8 cellular contexts compared by ENCODE assay signal in genomic region chr17:42135664-42136653, GRCh38. TPM values are rescaled to one million over a fixed set of nuclear protein-coding genes. Genes with fewer than 3 reads are reported as not detected.
DNase-seq lines count a peak whose midpoint lies in the region; ATAC-seq and TF ChIP-seq lines count a peak whose summit lies in the region.

No MANE protein-coding gene starts in this region.

- H3K9me3 Mint-ChIP-seq in natural killer cell (no peaks in the 10 kb centered on the region), T-cell (no peaks in the 10 kb centered on the region)
- no peaks in the 10 kb centered on the region for H3K9me3 Mint-ChIP-seq in natural killer cell treated with Interleukin-12 subunit alpha and Interleukin-12 subunit beta and Interleukin-15 and Interleukin-18, amount 100 ng/mL, for 72 hours

- intact Hi-C loops in natural killer cell (cut with micrococcal nuclease), result no loop called here

- H3K27ac Mint-ChIP-seq in natural killer cell (peak overlapping the region; percentile 7 to 27), T-cell (peak overlapping the region; percentile 84 to 89)
- no peak overlapping the region for H3K27ac Mint-ChIP-seq in natural killer cell treated with Interleukin-12 subunit alpha and Interleukin-12 subunit beta and Interleukin-15 and Interleukin-18, amount 100 ng/mL, for 72 hours

- H3K4me2 ChIP-seq in trophoblast cell (ENCODE audit: low read length), result no peak overlapping the region

- no peak overlapping the region for H2AK5ac ChIP-seq in trophoblast cell (ENCODE audit: low read length)

- no peak overlapping the region for H3K4me3 Mint-ChIP-seq in natural killer cell
- H3K4me3 Mint-ChIP-seq in natural killer cell treated with Interleukin-12 subunit alpha and Interleukin-12 subunit beta and Interleukin-15 and Interleukin-18, amount 100 ng/mL, for 72 hours, result no peak overlapping the region
- peak overlapping the region in 1 of 3 donors; percentile 56 for H3K4me3 Mint-ChIP-seq in T-cell

- H3K27ac ChIP-seq in trophoblast cell (ENCODE audit: low read depth, low read length), result peak overlapping the region; percentile 51

- H3K4me1 Mint-ChIP-seq in natural killer cell (peaks cover 44 to 67% of the 10 kb centered on the region in 2 donors), T-cell (peaks cover 44 to 79% (median 76%) of the 10 kb centered on the region in 3 donors)
- H3K4me1 Mint-ChIP-seq in natural killer cell treated with Interleukin-12 subunit alpha and Interleukin-12 subunit beta and Interleukin-15 and Interleukin-18, amount 100 ng/mL, for 72 hours (ENCODE audit: low read depth in 2 of 2), result peaks cover 33 to 42% of the 10 kb centered on the region in 2 donors

- DNase-seq in natural killer cell (no peak), T-cell (peak in 1 of 34 experiments; percentile 19), fibroblast of pulmonary artery (ENCODE audit: low read depth) (peak; percentile 84), trophoblast cell (peak in 1 of 2 donors; percentile 22), GM19240 (ENCODE audit: insufficient read length, low spot score) (no peak)
- DNase-seq in natural killer cell treated with Interleukin-12 subunit alpha and Interleukin-12 subunit beta and Interleukin-15 and Interleukin-18, amount 100 ng/mL, for 72 hours (ENCODE audit: low spot score), result no peak

- H4K12ac ChIP-seq in trophoblast cell (ENCODE audit: low read depth, low read length), result no peak overlapping the region

- ATAC-seq in natural killer cell (no peak), T-cell (replicated peaks in 1 of 4) (no peak), HG03280 (IDR thresholded peaks at IDR 0.05; ENCODE audit: unreplicated experiment) (no peak), HG03520 (IDR thresholded peaks at IDR 0.05; ENCODE audit: unreplicated experiment) (no peak)
- no peak for ATAC-seq in natural killer cell treated with Interleukin-12 subunit alpha and Interleukin-12 subunit beta and Interleukin-15 and Interleukin-18, amount 100 ng/mL, for 72 hours

- no peaks in the 10 kb centered on the region for H3K27me3 ChIP-seq in trophoblast cell (ENCODE audit: insufficient read depth, low read length)

- no peaks in the 10 kb centered on the region for H3K79me1 ChIP-seq in trophoblast cell (ENCODE audit: low read length)

- no peaks in the 10 kb centered on the region for H3K9me3 ChIP-seq in trophoblast cell (ENCODE audit: insufficient read depth, low read depth, low read length)

- TF ChIP-seq CTCF in natural killer cell (IDR thresholded peaks at IDR 0.05) (no peak), fibroblast of pulmonary artery (IDR thresholded peaks at IDR 0.05; ENCODE audit: low read length, missing control alignments) (no peak)

- peak overlapping the region; percentile 3 for H3K14ac ChIP-seq in trophoblast cell (ENCODE audit: low read length)

- POLR2A ChIA-PET in T-cell (lab: Charles Lee), result interaction anchor here in 1 of 2 donors (0.5 kb wide), 1 partner anchor 15 kb away, joined by 6 read pairs; the partner anchor contains the start of gene KAT2A

- H3K27me3 Mint-ChIP-seq in natural killer cell (ENCODE audit: low read depth in 2 of 2) (no peaks in the 10 kb centered on the region), T-cell (no peaks in the 10 kb centered on the region)
- no peaks in the 10 kb centered on the region for H3K27me3 Mint-ChIP-seq in natural killer cell treated with Interleukin-12 subunit alpha and Interleukin-12 subunit beta and Interleukin-15 and Interleukin-18, amount 100 ng/mL, for 72 hours

- H2BK5ac ChIP-seq in trophoblast cell (ENCODE audit: low read depth, low read length, poor library complexity), result no peak overlapping the region

- H2BK12ac ChIP-seq in trophoblast cell (ENCODE audit: low read length), result no peak overlapping the region

- WGBS in trophoblast cell (ENCODE audit: extremely low coverage, insufficient coverage, insufficient read length), result no CpG with 5 or more reads among the region's 15 CpGs

- CTCF ChIA-PET in T-cell (lab: Charles Lee), result interaction anchor here (0.6 to 1.0 kb wide), 2 partner anchors 18 to 668 kb away, joined by 3 read pairs; no protein-coding TSS in a partner anchor

- no peak overlapping the region for H3K9ac ChIP-seq in trophoblast cell (ENCODE audit: low read length)

- H3K18ac ChIP-seq in trophoblast cell (ENCODE audit: low read length), result no peak overlapping the region

- no peak overlapping the region for H2AFZ ChIP-seq in trophoblast cell (ENCODE audit: insufficient read depth, low read length, poor library complexity)

- H2BK120ac ChIP-seq in trophoblast cell (ENCODE audit: insufficient read depth, low read length, poor library complexity), result no peak overlapping the region

- H3K4ac ChIP-seq in trophoblast cell (ENCODE audit: low read depth, low read length), result peak overlapping the region; percentile 16

- H3K36me3 Mint-ChIP-seq in natural killer cell (no peaks in the 10 kb centered on the region), T-cell (peaks cover 9% of the 10 kb centered on the region)
- peaks cover 4% of the 10 kb centered on the region for H3K36me3 Mint-ChIP-seq in natural killer cell treated with Interleukin-12 subunit alpha and Interleukin-12 subunit beta and Interleukin-15 and Interleukin-18, amount 100 ng/mL, for 72 hours

- peaks cover 5% of the 10 kb centered on the region for H3K79me2 ChIP-seq in trophoblast cell (ENCODE audit: control insufficient read depth, insufficient read depth, low read length, poor library complexity)

- H3K4me3 ChIP-seq in fibroblast of pulmonary artery (replicated peaks; ENCODE audit: low read depth, low read length), result no peak overlapping the region
- no peak overlapping the region for H3K4me3 ChIP-seq in trophoblast cell (ENCODE audit: low read depth, low read length)

- peaks cover 8 to 19% of the 10 kb centered on the region in 2 experiments for H3K36me3 ChIP-seq in trophoblast cell (ENCODE audit: control insufficient read depth in 1 of 2, insufficient read depth in 2 of 2, low read length in 2 of 2)

- H4K91ac ChIP-seq in trophoblast cell (ENCODE audit: low read depth, low read length), result no peak overlapping the region

- H4K8ac ChIP-seq in trophoblast cell (ENCODE audit: low read depth, low read length), result no peak overlapping the region

- peaks cover 8 to 10% of the 10 kb centered on the region in 2 experiments for H3K4me1 ChIP-seq in trophoblast cell (ENCODE audit: control insufficient read depth in 1 of 2, insufficient read depth in 2 of 2, low read length in 2 of 2)

- H3K23ac ChIP-seq in trophoblast cell (ENCODE audit: low read length), result no peak overlapping the region

RNA-seq across cellular contexts. Expression of gene HSPB9, which starts 13.4 kb away (rescaled TPM):
- total RNA-seq in natural killer cell, result not detected
- not detected for total RNA-seq in natural killer cell treated with Interleukin-12 subunit alpha and Interleukin-12 subunit beta and Interleukin-15 and Interleukin-18, amount 100 ng/mL, for 72 hours
- total RNA-seq in T-cell, result under 1 TPM in 2 of 5 donors, not detected in 3; 0.13 to 0.18 TPM
- polyA plus RNA-seq in trophoblast cell (2013), result 0.01 and 0.03 TPM in 2 replicates

RNA-seq across cellular contexts. Expression of gene KAT2A, which starts 14.8 kb away (rescaled TPM):
- total RNA-seq in natural killer cell (10 to 100 TPM; 29.6 to 32.8 (median 29.9) TPM), T-cell (10 to 100 TPM; 41.1 to 75.5 (median 61.1) TPM)
- total RNA-seq in natural killer cell treated with Interleukin-12 subunit alpha and Interleukin-12 subunit beta and Interleukin-15 and Interleukin-18, amount 100 ng/mL, for 72 hours, result 10 to 100 TPM; 16.5 to 56.5 TPM
- 14.5 and 14.6 TPM in 2 replicates for polyA plus RNA-seq in trophoblast cell (2013)

RNA-seq across cellular contexts. Expression of gene RAB5C, which starts 18.8 kb away (rescaled TPM):
- 100 to 1,000 TPM; 137 to 151 (median 148) TPM for total RNA-seq in natural killer cell
- 10 to 100 TPM; 67.4 to 73.7 TPM for total RNA-seq in natural killer cell treated with Interleukin-12 subunit alpha and Interleukin-12 subunit beta and Interleukin-15 and Interleukin-18, amount 100 ng/mL, for 72 hours
- 10 to 100 TPM; 72.3 to 85.9 (median 79.3) TPM for total RNA-seq in T-cell
- 171 and 172 TPM in 2 replicates for polyA plus RNA-seq in trophoblast cell (2013)

RNA-seq across cellular contexts. Expression of gene DHX58, which starts 23.4 kb away (rescaled TPM):
- total RNA-seq in natural killer cell (10 to 100 TPM; 22.0 to 29.0 (median 24.5) TPM), T-cell (10 to 100 TPM; 38.2 to 63.0 (median 41.7) TPM)
- total RNA-seq in natural killer cell treated with Interleukin-12 subunit alpha and Interleukin-12 subunit beta and Interleukin-15 and Interleukin-18, amount 100 ng/mL, for 72 hours, result 1 to 10 TPM; 7.0 to 7.6 TPM
- polyA plus RNA-seq in trophoblast cell (2013), result 0.10 and 0.22 TPM in 2 replicates

RNA-seq across cellular contexts. Expression of gene ZNF385C, which starts 37.7 kb away (rescaled TPM):
- total RNA-seq in natural killer cell (under 1 TPM in 1 of 3 donors, not detected in 2; 0.28 TPM), T-cell (1 to 10 TPM in 1 of 5 donors, under 1 TPM in 4; 0.16 to 1.0 (median 0.46) TPM)
- total RNA-seq in natural killer cell treated with Interleukin-12 subunit alpha and Interleukin-12 subunit beta and Interleukin-15 and Interleukin-18, amount 100 ng/mL, for 72 hours, result not detected
- 0.26 and 0.36 TPM in 2 replicates for polyA plus RNA-seq in trophoblast cell (2013)

Comparison
In these comparisons a context has a peak if more than half of its experiments do, and no peak if none do; other contexts are left out.
1. H3K27ac Mint-ChIP-seq: peak in natural killer cell (2 of 2) and T-cell (2 of 2); none in natural killer cell treated with Interleukin-12 subunit alpha and Interleukin-12 subunit beta and Interleukin-15 and Interleukin-18, amount 100 ng/mL, for 72 hours (0 of 2).